In the genomic region with DNA sequence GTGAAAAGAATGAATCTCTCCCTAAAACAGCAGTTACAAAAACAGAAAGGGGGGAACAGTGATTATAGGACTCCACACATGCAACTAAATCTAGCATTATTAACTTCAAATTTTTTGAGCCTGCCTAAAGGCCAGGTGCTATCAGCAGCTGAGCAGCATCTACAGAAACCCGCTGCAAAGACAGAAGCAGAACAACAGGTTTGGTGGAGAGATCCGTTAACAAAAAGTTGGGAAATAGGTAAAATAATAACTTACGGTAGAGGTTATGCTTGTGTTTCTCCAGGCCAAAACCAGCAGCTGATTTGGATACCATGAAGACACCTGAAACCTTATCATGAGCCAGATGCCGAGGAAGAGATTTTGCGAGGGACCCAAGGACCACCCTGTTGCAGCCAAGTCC, we compare ENCODE assay signal across 23 cellular contexts.
"Had no signal": no experiment of that assay in that cellular context is flagged by ENCODE, and none has a peak within 500 bp of the region (broad histone marks: within the 10 kb centered on the region; RNA-seq: fewer than 3 reads in every experiment).

No MANE protein-coding gene starts in this region.

- DNase-seq: dermis blood vessel endothelial cell; effector memory CD4-positive, alpha-beta T cell; erythroblast; esophagus squamous epithelium; left ventricle myocardium superior; midbrain; naive thymus-derived CD4-positive, alpha-beta T cell; nephron progenitor cell; pancreas; right lobe of liver; small intestine; stimulated activated CD4-positive, alpha-beta T cell treated with anti-CD3 and anti-CD28 coated beads, Interleukin-12 subunit alpha, Interleukin-12 subunit beta, amount 100 ng/mL, for 4 hours; stimulated activated CD4-positive, alpha-beta T cell treated with anti-CD3 and anti-CD28 coated beads, Interleukin-1b, Interleukin-23, amount 100 ng/mL, for 48 hours; stimulated activated CD4-positive, alpha-beta T cell treated with anti-CD3 and anti-CD28 coated beads, Interleukin-4, amount 100 ng/mL, for 1 hour; stimulated activated CD8-positive, alpha-beta memory T cell treated with anti-CD3 and anti-CD28 coated beads, Interleukin-4, amount 100 ng/mL, for 48 hours; stimulated activated naive CD4-positive, alpha-beta T cell; stimulated activated naive CD8-positive, alpha-beta T cell treated with anti-CD3 and anti-CD28 coated beads, Interleukin-15, amount 100 ng/mL, for 72 hours; transverse colon had no signal

- ATAC-seq: left ventricle myocardium superior; naive thymus-derived CD4-positive, alpha-beta T cell; pancreas; right lobe of liver; stimulated activated naive CD8-positive, alpha-beta T cell treated with anti-CD3 and anti-CD28 coated beads, Interleukin-15, amount 100 ng/mL, for 72 hours had no signal

- H3K27me3 ChIP-seq: pancreas, right lobe of liver, suprapubic skin, transverse colon had no signal

- H3K9me3 Mint-ChIP-seq: memory B cell; naive thymus-derived CD4-positive, alpha-beta T cell; nephron progenitor cell; stimulated activated naive CD8-positive, alpha-beta T cell treated with anti-CD3 and anti-CD28 coated beads, Interleukin-15, amount 100 ng/mL, for 72 hours had no signal

- H3K36me3 ChIP-seq: esophagus squamous epithelium, neutrophil, pancreas, right lobe of liver, suprapubic skin, transverse colon had no signal

- H3K27ac Mint-ChIP-seq: memory B cell; naive thymus-derived CD4-positive, alpha-beta T cell; nephron progenitor cell; stimulated activated naive CD8-positive, alpha-beta T cell treated with anti-CD3 and anti-CD28 coated beads, Interleukin-15, amount 100 ng/mL, for 72 hours had no signal

- H3K27ac ChIP-seq: coronary artery, esophagus squamous epithelium, neutrophil, pancreas, right lobe of liver, suprapubic skin, transverse colon had no signal

- H3K4me1 ChIP-seq: esophagus squamous epithelium, pancreas, right lobe of liver, suprapubic skin, transverse colon had no signal

- H3K36me3 Mint-ChIP-seq: memory B cell; naive thymus-derived CD4-positive, alpha-beta T cell had no signal

- H3K4me3 ChIP-seq: coronary artery, esophagus squamous epithelium, lung, pancreas, right lobe of liver, suprapubic skin, transverse colon had no signal

- H3K9me3 ChIP-seq: esophagus squamous epithelium, neutrophil, pancreas, right lobe of liver, suprapubic skin, transverse colon had no signal

- H3K4me1 Mint-ChIP-seq: memory B cell had no signal

- H3K4me3 Mint-ChIP-seq: memory B cell; naive thymus-derived CD4-positive, alpha-beta T cell; nephron progenitor cell; stimulated activated naive CD8-positive, alpha-beta T cell treated with anti-CD3 and anti-CD28 coated beads, Interleukin-15, amount 100 ng/mL, for 72 hours had no signal
